In genomic region chr13:97975851-97976550, GRCh38 we compare ENCODE assay signal across 8 cellular contexts. TPM values are rescaled to one million over a fixed set of nuclear protein-coding genes. Genes with fewer than 3 reads are reported as not detected.
DNase-seq lines count a peak whose midpoint lies in the region; ATAC-seq and TF ChIP-seq lines count a peak whose summit lies in the region.

No MANE protein-coding gene starts in this region.

- TF ChIP-seq CTCF in adrenal gland (IDR thresholded peaks at IDR 0.05), result peak in 1 of 6 experiments; percentile 31
- peak in 5 of 6 experiments; percentile 10 to 42 (median 24) for TF ChIP-seq CTCF in upper lobe of left lung (IDR thresholded peaks at IDR 0.05)

- H3K27me3 ChIP-seq in adrenal gland, result no peaks in the 10 kb centered on the region
- H3K27me3 ChIP-seq in upper lobe of left lung, result no peaks in the 10 kb centered on the region

- DNase-seq in NCI-H1417 treated with DMSO at 0.1 percent for 48 hours (lab: John Stamatoyannopoulos, UW), result peak; percentile 60
- DNase-seq in T follicular helper cell (ENCODE audit: low read depth), result peak; percentile 23
- peak; percentile 85 to 94 (median 88) for DNase-seq in adrenal gland
- DNase-seq in left cardiac atrium, result peak; percentile 93
- peak; percentile 75 to 99 (median 90) for DNase-seq in posterior cingulate gyrus
- DNase-seq in upper lobe of left lung, result peak; percentile 94 to 98

- H3K4me1 ChIP-seq in adrenal gland (replicated peaks in 1 of 2), result peaks cover 16 to 32% of the 10 kb centered on the region in 2 donors
- H3K4me1 ChIP-seq in upper lobe of left lung, result peaks cover 16 to 28% (median 25%) of the 10 kb centered on the region in 4 donors

- H3K27ac ChIP-seq in adrenal gland (peak overlapping the region; percentile 46 to 97 (median 87)), upper lobe of left lung (peak overlapping the region; percentile 89 to 96 (median 94))

- 0 to 1% (median 0%) methylated on average over 9 to 72 of the region's 72 CpGs for WGBS in adrenal gland, 4 donors
- 0 to 1% methylated on average over 1 to 41 of the region's 72 CpGs for WGBS in upper lobe of left lung, 2 donors

- ATAC-seq in HG02798 (IDR thresholded peaks at IDR 0.05; ENCODE audit: poor library complexity, unreplicated experiment) (peak; percentile 93), left cardiac atrium (peak; percentile 98 to 99), upper lobe of left lung (ENCODE audit: low FRiP score in 2 of 2) (peak; percentile 98 to 99)

- TF ChIP-seq EP300 in upper lobe of left lung (IDR thresholded peaks at IDR 0.05), result no peak

- H3K36me3 ChIP-seq in adrenal gland (replicated peaks in 1 of 2), result no peaks in the 10 kb centered on the region
- H3K36me3 ChIP-seq in upper lobe of left lung, result no peaks in the 10 kb centered on the region

- H3K4me3 ChIP-seq in adrenal gland, result peak overlapping the region; percentile 49 to 82 (median 72)
- H3K4me3 ChIP-seq in upper lobe of left lung, result peak overlapping the region; percentile 64 to 92 (median 84)

- TF ChIP-seq POLR2A in GM15510 (IDR thresholded peaks at IDR 0.05; ENCODE audit: borderline replicate concordance, extremely low read depth, insufficient read length) (peak; percentile 94), adrenal gland (IDR thresholded peaks at IDR 0.05) (peak; percentile 85 to 86), upper lobe of left lung (IDR thresholded peaks at IDR 0.05) (peak in 3 of 4 donors; percentile 56 to 94 (median 91))

- H3K9me3 ChIP-seq in adrenal gland (replicated peaks in 1 of 3), result no peaks in the 10 kb centered on the region
- no peaks in the 10 kb centered on the region for H3K9me3 ChIP-seq in upper lobe of left lung

- intact Hi-C loops in adrenal gland (cut with DNase I), result no loop called here
- intact Hi-C loops in left cardiac atrium (cut with DNase I), result loop anchor here in 1 of 2 donors (10.0 kb wide), 1 partner anchor 121 kb away; no protein-coding TSS in a partner anchor
- intact Hi-C loops in posterior cingulate gyrus (cut with DNase I), result loop anchor here (2.0 to 5.0 kb wide), 3 partner anchors 121 to 601 kb away; partner anchors contain the start of genes FARP1 and STK24

RNA-seq across cellular contexts. Expression of gene IPO5, which starts 22.5 kb away (rescaled TPM):
- 10 to 100 TPM; 56.3 to 87.2 (median 77.1) TPM for total RNA-seq in adrenal gland
- 10 to 100 TPM; 20.1 to 79.1 (median 20.4) TPM for polyA plus RNA-seq in adrenal gland
- 100 to 1,000 TPM in 1 of 2 donors, 10 to 100 TPM in 1; 77.8 to 101 TPM for total RNA-seq in left cardiac atrium
- total RNA-seq in upper lobe of left lung, result 100 to 1,000 TPM in 1 of 6 donors, 10 to 100 TPM in 5; 35.8 to 127 (median 75.6) TPM

Comparison
In these comparisons a context has a peak if more than half of its experiments do, and no peak if none do; other contexts are left out.
1. Peak in every context shown above with its lines: DNase-seq, ATAC-seq, H3K4me3 ChIP-seq and H3K27ac ChIP-seq.
2. DNase-seq: peak in every context shown above with its lines; median percentile 96 in upper lobe of left lung; 93 in left cardiac atrium; 90 in posterior cingulate gyrus; 88 in adrenal gland; 60 in NCI-H1417 treated with DMSO at 0.1 percent for 48 hours; 23 in T follicular helper cell.